8 cellular contexts compared by ENCODE assay signal in the genomic region with DNA sequence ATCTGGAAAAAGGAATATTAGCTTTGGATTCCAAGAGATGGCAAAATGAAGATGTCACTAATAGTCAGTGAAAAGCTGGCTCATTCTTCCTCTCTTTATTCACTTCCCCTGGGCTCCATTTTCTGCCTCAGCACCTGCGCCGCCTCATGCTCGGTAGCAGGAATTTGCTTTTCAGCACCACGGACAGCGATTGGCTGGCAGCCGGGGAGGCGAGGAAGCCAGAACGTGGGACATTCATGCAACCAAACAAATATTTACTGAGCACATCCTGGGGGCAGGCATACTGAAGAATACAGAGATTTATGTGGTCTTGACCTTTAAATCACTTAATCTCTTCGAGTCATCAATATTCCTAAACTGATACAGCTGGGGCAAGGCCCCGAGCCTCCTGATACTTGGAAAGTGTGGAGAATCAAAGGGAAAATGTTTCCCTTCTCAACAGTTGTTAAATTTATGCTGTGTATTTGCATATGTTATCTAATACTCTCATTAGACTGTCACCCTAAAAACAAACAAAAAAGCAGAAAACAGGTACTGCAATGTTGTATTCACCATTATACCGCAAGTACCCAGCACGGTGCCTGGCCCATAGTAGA. TPM values are rescaled to one million over a fixed set of nuclear protein-coding genes. Genes with fewer than 3 reads are reported as not detected.
DNase-seq lines count a peak whose midpoint lies in the region; ATAC-seq and TF ChIP-seq lines count a peak whose summit lies in the region.

No MANE protein-coding gene starts in this region.

- H3K4me1 ChIP-seq in right atrium auricular region (no peaks in the 10 kb centered on the region), adrenal gland (replicated peaks in 1 of 2) (peaks cover 0 to 10% of the 10 kb centered on the region in 2 donors), hepatocyte (ENCODE audit: insufficient read depth) (no peaks in the 10 kb centered on the region)

- H3K27ac ChIP-seq in right atrium auricular region (no peak overlapping the region), adrenal gland (no peak overlapping the region), hepatocyte (no peak overlapping the region)

- H3K4me2 ChIP-seq in hepatocyte: no peak overlapping the region

- no peak for TF ChIP-seq POLR2A in adrenal gland (IDR thresholded peaks at IDR 0.05)

- 16 to 25% (median 17%) methylated on average over 12 of the region's 12 CpGs for WGBS in adrenal gland, 4 donors
- WGBS in hepatocyte (ENCODE audit: low lambda C conversion rate, missing lambda C conversion rate): 14% methylated on average over 12 of the region's 12 CpGs

- TF ChIP-seq CTCF in right atrium auricular region (IDR thresholded peaks at IDR 0.05) (no peak), adrenal gland (IDR thresholded peaks at IDR 0.05) (no peak), hepatocyte (IDR thresholded peaks at IDR 0.05; ENCODE audit: poor library complexity) (no peak)

- no peak overlapping the region for H2AFZ ChIP-seq in hepatocyte

- H3K36me3 ChIP-seq in right atrium auricular region: no peaks in the 10 kb centered on the region
- no peaks in the 10 kb centered on the region for H3K36me3 ChIP-seq in adrenal gland (replicated peaks in 1 of 2)
- H3K36me3 ChIP-seq in hepatocyte (replicated peaks; ENCODE audit: insufficient read depth, low read depth): no peaks in the 10 kb centered on the region

- no peaks in the 10 kb centered on the region for H3K9me3 ChIP-seq in right atrium auricular region
- H3K9me3 ChIP-seq in adrenal gland (replicated peaks in 1 of 3): no peaks in the 10 kb centered on the region
- H3K9me3 ChIP-seq in hepatocyte (ENCODE audit: low read depth): no peaks in the 10 kb centered on the region

- DNase-seq in Right ventricle myocardium inferior (ENCODE audit: missing footprints) (peak; percentile 80), right atrium auricular region (ENCODE audit: low spot score) (no peak), T follicular helper cell (ENCODE audit: low read depth) (peak; percentile 38), adrenal gland (peak; percentile 63 to 83 (median 74)), hepatocyte (ENCODE audit: low spot score) (peak; percentile 87), smooth muscle cell of the brain vasculature (ENCODE audit: low read depth, low spot score) (peak; percentile 26)

- H3K27me3 ChIP-seq in right atrium auricular region (no peaks in the 10 kb centered on the region), adrenal gland (no peaks in the 10 kb centered on the region), hepatocyte (peaks cover 4% of the 10 kb centered on the region)

- H3K79me2 ChIP-seq in hepatocyte: no peaks in the 10 kb centered on the region

- no peaks in the 10 kb centered on the region for H3K9me2 ChIP-seq in hepatocyte (replicated peaks; ENCODE audit: insufficient read depth)

- H4K20me1 ChIP-seq in hepatocyte (ENCODE audit: insufficient read depth, poor library complexity, severe bottlenecking): no peaks in the 10 kb centered on the region

- intact Hi-C loops in Right ventricle myocardium inferior (cut with DNase I): no loop called here
- intact Hi-C loops in adrenal gland (cut with DNase I): loop anchor here (2.0 to 5.0 kb wide), 2 partner anchors 75 to 166 kb away; no protein-coding TSS in a partner anchor

- ATAC-seq in Right ventricle myocardium inferior: no peak
- no peak for ATAC-seq in HG03457 (IDR thresholded peaks at IDR 0.05; ENCODE audit: unreplicated experiment)
- no peak for ATAC-seq in GM19328 (IDR thresholded peaks at IDR 0.05; ENCODE audit: unreplicated experiment)

- H3K4me3 ChIP-seq in right atrium auricular region (no peak overlapping the region), adrenal gland (no peak overlapping the region), hepatocyte (no peak overlapping the region)

RNA-seq across cellular contexts. Expression of a gene that starts 12.1 kb away (rescaled TPM):
- total RNA-seq in Right ventricle myocardium inferior: not detected
- total RNA-seq in right atrium auricular region: not detected
- not detected for total RNA-seq in adrenal gland
- polyA plus RNA-seq in adrenal gland: not detected
- not detected in 2 replicates for total RNA-seq in hepatocyte
- polyA plus RNA-seq in hepatocyte: not detected in 2 replicates
